18 cellular contexts compared by ENCODE assay signal in the genomic region with DNA sequence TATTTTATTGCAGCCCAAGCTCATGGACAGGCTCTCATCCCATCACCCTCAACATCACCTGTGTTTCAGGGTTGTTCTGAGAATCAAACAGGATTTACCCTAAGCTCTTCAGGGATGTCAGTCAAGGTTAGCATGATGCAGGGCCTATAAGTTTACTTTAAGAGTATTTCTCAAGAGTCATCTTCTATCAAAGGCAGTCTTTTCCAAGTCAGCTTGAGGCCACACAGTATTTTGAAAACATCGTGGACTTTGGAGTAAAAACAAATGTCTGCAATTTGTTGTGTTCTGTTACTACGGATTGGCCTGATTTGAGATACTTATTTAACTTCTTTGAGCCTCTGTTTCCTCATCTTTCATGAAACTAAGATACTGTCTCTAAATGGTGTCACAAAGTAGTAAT. TPM values are rescaled to one million over a fixed set of nuclear protein-coding genes. Genes with fewer than 3 reads are reported as not detected.
DNase-seq lines count a peak whose midpoint lies in the region; ATAC-seq, FAIRE-seq and TF ChIP-seq lines count a peak whose summit lies in the region.
"Had no signal": no experiment of that assay in that cellular context is flagged by ENCODE, and none has a peak within 500 bp of the region (broad histone marks: within the 10 kb centered on the region; RNA-seq: fewer than 3 reads in every experiment).

No MANE protein-coding gene starts in this region.

- H3K36me3 Mint-ChIP-seq in astrocyte (ENCODE audit: low read depth, unreplicated experiment), result no peaks in the 10 kb centered on the region
- H3K36me3 Mint-ChIP-seq: CD14-positive monocyte had no signal

- 97% methylated on average over 2 of the region's 2 CpGs for WGBS in mammary epithelial cell (ENCODE audit: low coverage, missing lambda C conversion rate)

- H3K79me2 ChIP-seq in mammary epithelial cell (ENCODE audit: insufficient read depth, low read length) (no peaks in the 10 kb centered on the region), astrocyte (ENCODE audit: insufficient read depth, low read length) (no peaks in the 10 kb centered on the region)

- no peak overlapping the region for H3K27ac Mint-ChIP-seq in astrocyte (ENCODE audit: unreplicated experiment)
- H3K27ac Mint-ChIP-seq: CD14-positive monocyte had no signal

- H3K27me3 ChIP-seq in mammary epithelial cell (ENCODE audit: insufficient read depth, low read length) (no peaks in the 10 kb centered on the region), breast epithelium (no peaks in the 10 kb centered on the region), astrocyte (ENCODE audit: insufficient read depth, low read length) (no peaks in the 10 kb centered on the region), foreskin keratinocyte (no peaks in the 10 kb centered on the region)

- dilution Hi-C loops in mammary epithelial cell (cut with HindIII; ENCODE audit: low sequenced_read_pairs), result no loop called here

- no peaks in the 10 kb centered on the region for H3K27me3 Mint-ChIP-seq in astrocyte (ENCODE audit: low read depth, unreplicated experiment)

- H3K9me3 Mint-ChIP-seq in astrocyte (ENCODE audit: unreplicated experiment), result peaks cover 7% of the 10 kb centered on the region

- H2AFZ ChIP-seq in mammary epithelial cell (ENCODE audit: low read depth, low read length) (peak overlapping the region; percentile 56), astrocyte (ENCODE audit: low read depth, low read length) (no peak overlapping the region)

- intact Hi-C loops in mammary epithelial cell (cut with micrococcal nuclease), result no loop called here
- intact Hi-C loops in breast epithelium (cut with DNase I; ENCODE audit: low total_unique reads), result no loop called here

- H4K20me1 ChIP-seq in mammary epithelial cell (ENCODE audit: insufficient read depth, low read length), result no peaks in the 10 kb centered on the region
- H4K20me1 ChIP-seq in astrocyte (ENCODE audit: insufficient read depth, low read length), result no peaks in the 10 kb centered on the region

- CTCF ChIA-PET in mammary epithelial cell (lab: Charles Lee; ENCODE audit: low non-redundant PET), result no interaction called here

- peaks cover 2% of the 10 kb centered on the region for H3K9me3 ChIP-seq in mammary epithelial cell (replicated peaks; ENCODE audit: insufficient read depth, low read length)
- H3K9me3 ChIP-seq in breast epithelium, result no peaks in the 10 kb centered on the region
- H3K9me3 ChIP-seq in astrocyte (ENCODE audit: insufficient read depth, low read depth, low read length), result no peaks in the 10 kb centered on the region

- no peak for ATAC-seq in foreskin keratinocyte
- ATAC-seq: Right ventricle myocardium inferior had no signal

- peaks cover 12% of the 10 kb centered on the region for H3K4me1 Mint-ChIP-seq in astrocyte (ENCODE audit: low read depth, unreplicated experiment)
- H3K4me1 Mint-ChIP-seq: CD14-positive monocyte had no signal

- H3K4me2 ChIP-seq in mammary epithelial cell (ENCODE audit: insufficient read depth, low read depth, low read length), result peak overlapping the region; percentile 83
- peak overlapping the region; percentile 81 for H3K4me2 ChIP-seq in astrocyte (ENCODE audit: low read length)

- H3K9ac ChIP-seq in mammary epithelial cell (ENCODE audit: insufficient read depth, low read length), result peak overlapping the region; percentile 43
- no peak overlapping the region for H3K9ac ChIP-seq in astrocyte (ENCODE audit: low read length)

- in situ Hi-C loops in mammary epithelial cell (cut with MboI; ENCODE audit: low sequenced_read_pairs in 2 of 2), result no loop called here

- TF ChIP-seq CTCF in mammary epithelial cell (conservative IDR thresholded peaks at IDR 0.05 in 1 of 2, IDR thresholded peaks at IDR 0.05 in 1 of 2; ENCODE audit: extremely low read depth in 1 of 2, insufficient read depth in 1 of 2, low read depth in 1 of 2, low read length in 2 of 2) (no peak), breast epithelium (IDR thresholded peaks at IDR 0.05) (no peak), astrocyte (IDR thresholded peaks at IDR 0.05; ENCODE audit: insufficient read depth, low read depth, low read length) (no peak), foreskin keratinocyte (conservative IDR thresholded peaks at IDR 0.05) (no peak), coronary artery (IDR thresholded peaks at IDR 0.05) (no peak)

- BruUV-seq in mammary epithelial cell (replicated peaks; lab: Mats Ljungman, UMichigan), result no TSS peak

- H3K4me1 ChIP-seq in mammary epithelial cell (ENCODE audit: insufficient read depth, low read length), result peaks cover 27% of the 10 kb centered on the region
- no peaks in the 10 kb centered on the region for H3K4me1 ChIP-seq in breast epithelium
- peaks cover 16% of the 10 kb centered on the region for H3K4me1 ChIP-seq in astrocyte (ENCODE audit: insufficient read depth, low read length)
- H3K4me1 ChIP-seq in foreskin keratinocyte, result peaks cover 15% of the 10 kb centered on the region

- no peak overlapping the region for H3K4me3 ChIP-seq in mammary epithelial cell (replicated peaks in 1 of 3; ENCODE audit: insufficient read depth in 1 of 3, low read depth in 2 of 3, low read length in 3 of 3)
- H3K4me3 ChIP-seq in breast epithelium, result no peak overlapping the region
- no peak overlapping the region for H3K4me3 ChIP-seq in astrocyte (ENCODE audit: insufficient read depth, low read depth, low read length)
- no peak overlapping the region for H3K4me3 ChIP-seq in coronary artery
- H3K4me3 ChIP-seq: GM12878 had no signal

- peak overlapping the region; percentile 77 for H3K27ac ChIP-seq in mammary epithelial cell (ENCODE audit: insufficient read depth, low read depth, low read length)
- H3K27ac ChIP-seq in breast epithelium, result no peak overlapping the region
- H3K27ac ChIP-seq in astrocyte (ENCODE audit: low read depth, low read length), result no peak overlapping the region
- H3K27ac ChIP-seq in foreskin keratinocyte, result peak overlapping the region; percentile 76
- H3K27ac ChIP-seq in coronary artery, result no peak overlapping the region

- H3K4me3 Mint-ChIP-seq in astrocyte (ENCODE audit: unreplicated experiment), result no peak overlapping the region
- H3K4me3 Mint-ChIP-seq: CD14-positive monocyte had no signal

- peak; percentile 23 for FAIRE-seq in astrocyte (lab: Jason Lieb, UNC)
- FAIRE-seq: A204.1, GM12878, GM18507 had no signal

- no peak for DNase-seq in mammary epithelial cell
- no peak for DNase-seq in breast epithelium (ENCODE audit: low spot score in 2 of 2)
- no peak for DNase-seq in astrocyte (ENCODE audit: low read depth)
- DNase-seq in foreskin keratinocyte, result no peak
- no peak for DNase-seq in NCI-H226
- DNase-seq in T-helper 9 cell, result no peak
- no peak for DNase-seq in coronary artery (ENCODE audit: low spot score)
- DNase-seq in OCI-M2 (lab: John Stamatoyannopoulos, UW; ENCODE audit: unreplicated experiment), result no peak
- DNase-seq: MV-4-11, NCI-H1436, NCI-H2029 treated with DMSO at 0.1 percent for 48 hours, NCI-H526 had no signal

- H3K36me3 ChIP-seq in mammary epithelial cell (ENCODE audit: insufficient read depth, low read length) (no peaks in the 10 kb centered on the region), breast epithelium (no peaks in the 10 kb centered on the region), astrocyte (ENCODE audit: insufficient read depth, low read length) (no peaks in the 10 kb centered on the region)

- no peak for TF ChIP-seq POLR2A in breast epithelium (IDR thresholded peaks at IDR 0.05)

RNA-seq across cellular contexts. Expression of gene NRP1, which starts 42.0 kb away (rescaled TPM):
- total RNA-seq in mammary epithelial cell (100 to 1,000 TPM in 1 of 2 donors, 10 to 100 TPM in 1; 40.2 to 226 TPM), breast epithelium (10 to 100 TPM; 50.8 to 76.0 (median 74.7) TPM), astrocyte (59.4 and 73.5 TPM in 2 replicates), foreskin keratinocyte (57.3 and 58.2 TPM in 2 replicates)
- polyA plus RNA-seq in mammary epithelial cell (81.4 TPM), foreskin keratinocyte (11.6 and 12.2 TPM in 2 replicates)
- polyA minus RNA-seq in mammary epithelial cell, result 253 TPM
- total RNA-seq: OCI-LY7 had no signal

Comparison
In these comparisons a context has a peak if more than half of its experiments do, and no peak if none do; other contexts are left out.
1. H3K27ac ChIP-seq: peak in mammary epithelial cell (single experiment) and foreskin keratinocyte (single experiment); none in breast epithelium (0 of 2), astrocyte (single experiment) and coronary artery (0 of 2).